16 cellular contexts compared by ENCODE assay signal in the genomic region with DNA sequence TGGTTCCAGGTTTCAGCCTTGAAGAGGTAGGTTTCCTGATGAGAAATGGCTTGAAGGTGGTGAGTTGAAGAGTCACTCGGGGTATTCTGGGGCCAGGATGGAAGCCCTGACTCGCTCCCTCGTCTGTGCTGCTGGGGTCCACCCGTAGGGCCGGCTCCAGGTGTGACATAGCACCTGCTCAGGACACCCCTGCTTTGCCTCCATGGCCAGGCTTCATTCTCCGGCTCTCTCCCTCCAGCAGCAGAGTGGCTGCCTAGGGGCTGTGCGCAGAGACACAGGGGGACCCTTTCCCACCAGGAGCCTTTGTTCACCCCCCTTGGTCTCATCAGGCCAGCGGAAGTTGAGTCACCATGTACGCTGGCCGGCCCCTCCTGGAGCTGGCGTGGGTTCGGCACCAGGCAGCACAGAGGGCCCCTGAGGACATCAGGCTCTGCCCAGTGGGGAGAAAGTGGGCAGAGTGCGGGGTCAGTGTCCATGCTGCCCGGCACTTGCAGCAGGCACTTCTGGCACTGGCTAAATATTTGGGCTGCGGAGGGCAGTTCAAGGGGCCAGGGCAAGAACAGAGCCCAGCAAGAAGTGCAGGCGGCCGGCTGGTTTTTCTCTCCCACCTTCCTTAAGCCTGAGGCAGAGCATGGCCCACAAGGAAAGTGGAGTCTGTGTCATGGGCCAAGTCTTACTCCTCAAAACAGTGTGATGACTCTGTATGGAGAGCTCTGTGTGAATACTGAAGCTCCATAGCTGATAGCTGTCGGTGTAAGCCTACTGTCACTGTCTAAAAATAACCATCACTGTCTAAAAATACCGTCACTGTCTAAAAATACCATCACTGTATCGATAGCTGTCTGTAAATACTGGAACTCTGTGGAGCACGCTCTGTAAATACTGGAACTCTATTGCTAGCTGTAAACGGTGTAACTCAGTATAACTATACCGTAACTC. TPM values are rescaled to one million over a fixed set of nuclear protein-coding genes. Genes with fewer than 3 reads are reported as not detected.
DNase-seq lines count a peak whose midpoint lies in the region; ATAC-seq and TF ChIP-seq lines count a peak whose summit lies in the region.
"Had no signal": no experiment of that assay in that cellular context is flagged by ENCODE, and none has a peak within 500 bp of the region (broad histone marks: within the 10 kb centered on the region; RNA-seq: fewer than 3 reads in every experiment).

No MANE protein-coding gene starts in this region.

- H3K36me3 ChIP-seq in brain microvascular endothelial cell (replicated peaks) = peaks cover 2% of the 10 kb centered on the region
- H3K36me3 ChIP-seq: neutrophil had no signal

- no peak for TF ChIP-seq CTCF in brain microvascular endothelial cell (IDR thresholded peaks at IDR 0.05; ENCODE audit: low read depth, low read length, missing control alignments)
- no peak for TF ChIP-seq CTCF in natural killer cell (IDR thresholded peaks at IDR 0.05)

- H3K4me1 Mint-ChIP-seq in natural killer cell = peaks cover 6 to 20% of the 10 kb centered on the region in 2 donors

- no peak for ATAC-seq in stimulated activated naive CD8-positive, alpha-beta T cell treated with anti-CD3 and anti-CD28 coated beads, Interleukin-15, Interleukin-2, amounts not matched to agents 100 U/mL and 50 U/mL, for 24 hours
- no peak for ATAC-seq in HG02642 (IDR thresholded peaks at IDR 0.05; ENCODE audit: poor library complexity, unreplicated experiment)
- no peak for ATAC-seq in natural killer cell
- ATAC-seq: stimulated activated naive CD8-positive, alpha-beta T cell treated with anti-CD3 and anti-CD28 coated beads, Interleukin-15, amount 100 ng/mL, for 72 hours had no signal

- no peaks in the 10 kb centered on the region for H3K27me3 Mint-ChIP-seq in natural killer cell (ENCODE audit: low read depth in 2 of 2)
- H3K27me3 Mint-ChIP-seq: stimulated activated naive CD8-positive, alpha-beta T cell treated with anti-CD3 and anti-CD28 coated beads, Interleukin-15, amount 100 ng/mL, for 72 hours had no signal

- H3K27ac ChIP-seq in brain microvascular endothelial cell = peak overlapping the region; percentile 51
- H3K27ac ChIP-seq: neutrophil had no signal

- H3K4me3 Mint-ChIP-seq in natural killer cell = no peak overlapping the region
- H3K4me3 Mint-ChIP-seq: stimulated activated naive CD8-positive, alpha-beta T cell treated with anti-CD3 and anti-CD28 coated beads, Interleukin-15, amount 100 ng/mL, for 72 hours had no signal

- DNase-seq in HuH-7.5 (ENCODE audit: low spot score) = peak; percentile 86
- peak; percentile 51 for DNase-seq in brain microvascular endothelial cell
- peak; percentile 69 for DNase-seq in hepatic stellate cell (ENCODE audit: low spot score)
- DNase-seq in putamen (ENCODE audit: low spot score) = peak; percentile 16
- no peak for DNase-seq in stimulated activated naive CD8-positive, alpha-beta T cell treated with anti-CD3 and anti-CD28 coated beads, Interleukin-15, Interleukin-2, amounts not matched to agents 100 U/mL and 50 U/mL, for 24 hours
- DNase-seq in globus pallidus (ENCODE audit: low spot score) = no peak
- DNase-seq in natural killer cell = no peak
- DNase-seq: activated CD4-positive, alpha-beta T cell treated with anti-CD3 and anti-CD28 coated beads for 4 hours; AML-193; amniotic stem cell; esophagus squamous epithelium; MM.1S; stimulated activated naive CD8-positive, alpha-beta T cell treated with anti-CD3 and anti-CD28 coated beads, Interleukin-15, amount 100 ng/mL, for 72 hours had no signal

- no peaks in the 10 kb centered on the region for H3K36me3 Mint-ChIP-seq in natural killer cell

- no peak overlapping the region for H3K4me3 ChIP-seq in brain microvascular endothelial cell (ENCODE audit: low read depth, low read length)
- H3K4me3 ChIP-seq: esophagus squamous epithelium, lung had no signal

- no peak overlapping the region for H3K27ac Mint-ChIP-seq in natural killer cell

- intact Hi-C loops in natural killer cell (cut with micrococcal nuclease) = no loop called here

- H3K27me3 ChIP-seq in brain microvascular endothelial cell (replicated peaks) = no peaks in the 10 kb centered on the region
- H3K27me3 ChIP-seq: esophagus squamous epithelium had no signal

- in situ Hi-C loops in brain microvascular endothelial cell (cut with HindIII; ENCODE audit: low pct_ligation_motif_present, low sequenced_read_pairs) = no loop called here

- no peaks in the 10 kb centered on the region for H3K9me3 Mint-ChIP-seq in natural killer cell
- H3K9me3 Mint-ChIP-seq: stimulated activated naive CD8-positive, alpha-beta T cell treated with anti-CD3 and anti-CD28 coated beads, Interleukin-15, amount 100 ng/mL, for 72 hours had no signal

RNA-seq across cellular contexts. Expression of gene PRKAR1B, which starts 3.7 kb away (rescaled TPM):
- total RNA-seq in natural killer cell = 1 to 10 TPM; 2.4 to 3.8 (median 3.0) TPM

RNA-seq across cellular contexts. Expression of gene DNAAF5, which starts 4.3 kb away (rescaled TPM):
- total RNA-seq in natural killer cell = 10 to 100 TPM in 2 of 3 donors, 1 to 10 TPM in 1; 6.7 to 10.3 (median 10.3) TPM

Comparison
In these comparisons a context has a peak if more than half of its experiments do, and no peak if none do; other contexts are left out.
1. DNase-seq: peak in HuH-7.5 (single experiment), brain microvascular endothelial cell (single experiment), hepatic stellate cell (single experiment) and putamen (single experiment); none in stimulated activated naive CD8-positive, alpha-beta T cell treated with anti-CD3 and anti-CD28 coated beads, Interleukin-15, Interleukin-2, amounts not matched to agents 100 U/mL and 50 U/mL, for 24 hours (single experiment), globus pallidus (single experiment) and natural killer cell (single experiment).